ENCODE assay signal across 8 cellular contexts in genomic region chr10:99983280-99983988, GRCh38. TPM values are rescaled to one million over a fixed set of nuclear protein-coding genes. Genes with fewer than 3 reads are reported as not detected.
A peak's percentile ranks its signal among the peaks of the same experiment; 100 is the strongest.
DNase-seq lines count a peak whose midpoint lies in the region; ATAC-seq and TF ChIP-seq lines count a peak whose summit lies in the region.

No MANE protein-coding gene starts in this region.

- H3K9me3 ChIP-seq in left lung: no peaks in the 10 kb centered on the region
- no peaks in the 10 kb centered on the region for H3K9me3 ChIP-seq in thymus (ENCODE audit: control insufficient read depth)

- peaks cover 15% of the 10 kb centered on the region for H3K36me3 Mint-ChIP-seq in MCF 10A (ENCODE audit: insufficient read depth, unreplicated experiment)

- peak overlapping the region; percentile 85 for H3K27ac Mint-ChIP-seq in MCF 10A (ENCODE audit: low read depth, unreplicated experiment)

- H3K4me3 ChIP-seq in HFF-Myc (replicated peaks; ENCODE audit: low read depth, low read length) (peak overlapping the region; percentile 8; the same call in 1 of the 2 replicates), left lung (no peak overlapping the region), thymus (ENCODE audit: low read length) (no peak overlapping the region)

- H3K27me3 Mint-ChIP-seq in MCF 10A (ENCODE audit: insufficient read depth, unreplicated experiment): no peaks in the 10 kb centered on the region

- H3K4me1 Mint-ChIP-seq in MCF 10A (ENCODE audit: insufficient read depth, unreplicated experiment): peaks cover 23% of the 10 kb centered on the region

- H3K4me1 ChIP-seq in left lung (peaks cover 10 to 45% of the 10 kb centered on the region in 2 donors), thymus (ENCODE audit: control insufficient read depth, insufficient read depth, low read length) (no peaks in the 10 kb centered on the region)

- no peaks in the 10 kb centered on the region for H3K27me3 ChIP-seq in left lung
- H3K27me3 ChIP-seq in thymus (ENCODE audit: control insufficient read depth, insufficient read depth): no peaks in the 10 kb centered on the region

- DNase-seq in HFF-Myc (ENCODE audit: extremely low read depth, low read depth): peak; percentile 95
- DNase-seq in MCF 10A (ENCODE audit: unreplicated experiment): no peak
- DNase-seq in left lung: no peak
- DNase-seq in activated gamma-delta T cell treated with Interleukin-2 at 50 U/mL for 16 hours: no peak
- no peak for DNase-seq in DMS153 treated with DMSO at 0.1 percent for 48 hours (lab: John Stamatoyannopoulos, UW; ENCODE audit: unreplicated experiment)

- no peak for TF ChIP-seq CTCF in HFF-Myc (IDR thresholded peaks at IDR 0.05; ENCODE audit: low read depth, low read length, missing control alignments)
- no peak for TF ChIP-seq CTCF in MCF 10A (IDR thresholded peaks at IDR 0.05; ENCODE audit: unreplicated experiment)
- no peak for TF ChIP-seq CTCF in left lung (IDR thresholded peaks at IDR 0.05)

- 89% methylated on average over 16 of the region's 16 CpGs for WGBS in thymus

- BruUV-seq in MCF 10A (replicated peaks; lab: Mats Ljungman, UMichigan): no TSS peak

- no peaks in the 10 kb centered on the region for H3K9me3 Mint-ChIP-seq in MCF 10A (ENCODE audit: unreplicated experiment)

- CTCF ChIA-PET in MCF 10A (lab: Yijun Ruan, JAX): interaction anchor here (0.6 to 8.0 kb wide), 12 partner anchors 9 to 65 kb away, joined by 3 to 55 read pairs (median 4); partner anchors contain the start of gene DNMBP

- POLR2A ChIA-PET in MCF 10A (lab: Yijun Ruan, JAX): interaction anchor here (0.6 to 16.1 kb wide), 12 partner anchors 9 to 552 kb away, joined by 3 to 547 read pairs (median 6); partner anchors contain the start of genes DNMBP and SLC25A28

- no peaks in the 10 kb centered on the region for H3K36me3 ChIP-seq in left lung
- peaks cover 10% of the 10 kb centered on the region for H3K36me3 ChIP-seq in thymus (ENCODE audit: control insufficient read depth, insufficient read depth)

- intact Hi-C loops in MCF 10A (cut with micrococcal nuclease): no loop called here
- intact Hi-C loops in left lung (cut with DNase I): no loop called here

- H3K4me3 Mint-ChIP-seq in MCF 10A (ENCODE audit: unreplicated experiment): no peak overlapping the region

- H3K27ac ChIP-seq in left lung: peak overlapping the region; percentile 53 to 80
- peak overlapping the region; percentile 55 for H3K27ac ChIP-seq in thymus (ENCODE audit: low read depth)

- ATAC-seq in left lung (peak; percentile 76), HG03520 (IDR thresholded peaks at IDR 0.05; ENCODE audit: unreplicated experiment) (no peak), GM19455 (IDR thresholded peaks at IDR 0.05; ENCODE audit: unreplicated experiment) (no peak)

RNA-seq across cellular contexts. Expression of gene DNMBP, which starts 26.3 kb away (rescaled TPM):
- total RNA-seq in MCF 10A (2022): 11.3 and 14.3 TPM in 2 replicates
- 10 to 100 TPM; 14.8 to 15.8 TPM for total RNA-seq in left lung
- 10.0 TPM for polyA plus RNA-seq in thymus
